In the genomic region with DNA sequence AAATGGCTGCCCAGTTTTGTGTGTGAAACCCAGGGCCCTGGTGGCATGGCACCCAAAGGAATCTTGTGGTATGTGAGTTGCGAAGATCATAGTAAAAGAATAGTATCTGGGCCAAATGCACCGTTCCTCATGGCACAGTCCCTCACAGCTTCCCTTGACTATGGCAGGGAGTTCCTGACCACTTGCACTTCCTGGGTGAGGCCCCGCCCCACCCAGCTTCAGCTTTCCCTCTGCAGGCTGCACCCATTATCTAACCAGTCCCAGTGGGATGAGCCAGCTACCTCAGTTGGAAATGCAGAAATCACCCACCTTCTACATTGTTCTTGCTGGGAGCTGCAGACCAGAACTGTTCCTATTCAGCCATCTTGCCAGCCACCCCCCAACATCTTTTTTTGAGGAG, we compare ENCODE assay signal across 15 cellular contexts.
DNase-seq lines count a peak whose midpoint lies in the region; ATAC-seq and TF ChIP-seq lines count a peak whose summit lies in the region.
"Had no signal": no experiment of that assay in that cellular context is flagged by ENCODE, and none has a peak within 500 bp of the region (broad histone marks: within the 10 kb centered on the region; RNA-seq: fewer than 3 reads in every experiment).

No MANE protein-coding gene starts in this region.

- no peaks in the 10 kb centered on the region for H3K9me3 ChIP-seq in upper lobe of right lung
- H3K9me3 ChIP-seq: A549, BE2C had no signal

- H3K4me3 ChIP-seq in upper lobe of right lung: no peak overlapping the region
- H3K4me3 ChIP-seq: A549, K562 had no signal

- H3K27me3 ChIP-seq in upper lobe of right lung: no peaks in the 10 kb centered on the region
- H3K27me3 ChIP-seq: BE2C had no signal

- TF ChIP-seq CTCF in upper lobe of right lung (IDR thresholded peaks at IDR 0.05): no peak

- no peak overlapping the region for H3K27ac ChIP-seq in upper lobe of right lung
- H3K27ac ChIP-seq: A549 had no signal

- ATAC-seq in left colon (peak; percentile 68), upper lobe of right lung (peak; percentile 48)
- ATAC-seq: A549; CD8-positive, alpha-beta T cell; K562 had no signal

- H3K36me3 ChIP-seq in upper lobe of right lung: no peaks in the 10 kb centered on the region
- H3K36me3 ChIP-seq: BE2C had no signal

- intact Hi-C loops in left colon (cut with DNase I, micrococcal nuclease) (no loop called here), upper lobe of right lung (cut with DNase I) (no loop called here)

- peak; percentile 51 for DNase-seq in DMS153 treated with DMSO at 0.1 percent for 48 hours (lab: John Stamatoyannopoulos, UW; ENCODE audit: unreplicated experiment)
- DNase-seq in HT-29 (ENCODE audit: low spot score): peak; percentile 9
- no peak for DNase-seq in left colon
- DNase-seq in upper lobe of right lung: no peak
- DNase-seq in DMS 273 (lab: John Stamatoyannopoulos, UW; ENCODE audit: unreplicated experiment): no peak
- DNase-seq in NOMO-1 treated with DMSO at 0.1 percent for 48 hours (lab: John Stamatoyannopoulos, UW; ENCODE audit: unreplicated experiment): no peak
- DNase-seq: BE2C; CD8-positive, alpha-beta T cell; COR-L47; DND-41; GDM1; GOT3; H9 had no signal

- no peaks in the 10 kb centered on the region for H3K4me1 ChIP-seq in upper lobe of right lung
- H3K4me1 ChIP-seq: A549, BE2C had no signal

Comparison
In these comparisons a context has a peak if more than half of its experiments do, and no peak if none do; other contexts are left out.
1. DNase-seq: peak in DMS153 treated with DMSO at 0.1 percent for 48 hours (single experiment) and HT-29 (single experiment); none in left colon (0 of 2), upper lobe of right lung (single experiment), DMS 273 (single experiment) and NOMO-1 treated with DMSO at 0.1 percent for 48 hours (single experiment).